ENCODE assay signal across 27 cellular contexts in genomic region chr15:75359537-75360250, GRCh38.
"Had no signal": no experiment of that assay in that cellular context is flagged by ENCODE, and none has a peak within 500 bp of the region (broad histone marks: within the 10 kb centered on the region; RNA-seq: fewer than 3 reads in every experiment).

No MANE protein-coding gene starts in this region.

- H3K4me3 ChIP-seq: ascending aorta, body of pancreas, Peyer's patch had no signal

- H3K27ac ChIP-seq: ascending aorta, body of pancreas, Peyer's patch had no signal

- H3K27me3 Mint-ChIP-seq: activated B cell treated with CpG ODN at 0.5 μM for 24 hours; activated CD4-positive, alpha-beta T cell treated with anti-CD3 and anti-CD28 coated beads, Interleukin-2, amount 10 ng/mL, durations not matched to agents 24 days and 14 days; activated naive CD8-positive, alpha-beta T cell treated with anti-CD3 and anti-CD28 coated beads, Interleukin-2, amount 50 U/mL, for 24 hours had no signal

- H3K4me1 Mint-ChIP-seq: activated B cell treated with CpG ODN at 0.5 μM for 24 hours; activated CD4-positive, alpha-beta T cell treated with anti-CD3 and anti-CD28 coated beads, Interleukin-2, amount 10 ng/mL, durations not matched to agents 24 days and 14 days; activated naive CD8-positive, alpha-beta T cell treated with anti-CD3 and anti-CD28 coated beads, Interleukin-2, amount 50 U/mL, for 24 hours had no signal

- H3K9me3 ChIP-seq: ascending aorta, body of pancreas, Peyer's patch had no signal

- H3K9me3 Mint-ChIP-seq: activated B cell treated with CpG ODN at 0.5 μM for 24 hours; activated CD4-positive, alpha-beta T cell treated with anti-CD3 and anti-CD28 coated beads, Interleukin-2, amount 10 ng/mL, durations not matched to agents 24 days and 14 days; activated naive CD4-positive, alpha-beta T cell treated with anti-CD3 and anti-CD28 coated beads, Interleukin-2, amount 50 U/mL, for 72 hours; activated naive CD8-positive, alpha-beta T cell treated with anti-CD3 and anti-CD28 coated beads, Interleukin-2, amount 50 U/mL, for 24 hours; activated T-cell treated with anti-CD3 and anti-CD28 coated beads, Interleukin-2, amount 50 U/mL, for 4 hours had no signal

- H3K36me3 Mint-ChIP-seq: activated naive CD4-positive, alpha-beta T cell treated with anti-CD3 and anti-CD28 coated beads, Interleukin-2, amount 50 U/mL, for 72 hours had no signal

- H3K4me3 Mint-ChIP-seq: activated B cell treated with CpG ODN at 0.5 μM for 24 hours; activated CD4-positive, alpha-beta T cell treated with anti-CD3 and anti-CD28 coated beads, Interleukin-2, amount 10 ng/mL, durations not matched to agents 24 days and 14 days; activated naive CD8-positive, alpha-beta T cell treated with anti-CD3 and anti-CD28 coated beads, Interleukin-2, amount 50 U/mL, for 24 hours; activated T-cell treated with anti-CD3 and anti-CD28 coated beads, Interleukin-2, amount 50 U/mL, for 4 hours had no signal

- H3K27ac Mint-ChIP-seq: activated B cell treated with CpG ODN at 0.5 μM for 24 hours; activated CD4-positive, alpha-beta T cell treated with anti-CD3 and anti-CD28 coated beads, Interleukin-2, amount 10 ng/mL, durations not matched to agents 24 days and 14 days; activated naive CD8-positive, alpha-beta T cell treated with anti-CD3 and anti-CD28 coated beads, Interleukin-2, amount 50 U/mL, for 24 hours had no signal

- FAIRE-seq: bronchial epithelial cell, TTC549 had no signal

- H3K4me1 ChIP-seq: ascending aorta, body of pancreas, Peyer's patch had no signal

- H3K27me3 ChIP-seq: ascending aorta, body of pancreas, Peyer's patch had no signal

- ATAC-seq: activated naive CD8-positive, alpha-beta T cell treated with anti-CD3 and anti-CD28 coated beads, Interleukin-2, amount 50 U/mL, for 24 hours had no signal

- DNase-seq: activated B cell treated with CpG ODN at 0.5 μM for 24 hours; activated CD4-positive, alpha-beta T cell treated with anti-CD3 and anti-CD28 coated beads for 1 hour; activated CD4-positive, alpha-beta T cell treated with anti-CD3 and anti-CD28 coated beads, Interleukin-2, amount 10 ng/mL, durations not matched to agents 24 days and 14 days; activated CD4-positive, alpha-beta T cell treated with anti-CD3 and anti-CD28 coated beads, Interleukin-2, amount 50 U/mL, for 48 hours; activated effector memory CD4-positive, alpha-beta T cell treated with anti-CD3 and anti-CD28 coated beads, Interleukin-2, amount 50 U/mL, for 16 hours; activated naive CD4-positive, alpha-beta T cell treated with Interleukin-2 at 50 U/mL for 16 hours; activated naive CD8-positive, alpha-beta T cell treated with anti-CD3 and anti-CD28 coated beads, Interleukin-2, amount 50 U/mL, for 24 hours; activated T-cell treated with anti-CD3 and anti-CD28 coated beads, Interleukin-2, amount 50 U/mL, for 4 hours; amniotic stem cell; body of pancreas; central memory CD4-positive, alpha-beta T cell; Karpas-422; MM.1S; NCI-H1105; NCI-H1436; NCI-H1694 treated with DMSO at 0.1 percent for 48 hours; NCI-H2029 treated with DMSO at 0.1 percent for 48 hours; NCI-H345; NCI-H524; SHP77 treated with DMSO at 0.1 percent for 48 hours; T-helper 2 cell; T1000 had no signal
